In genomic region chr15:41989573-41990242, GRCh38 we compare ENCODE assay signal across 9 cellular contexts. TPM values are rescaled to one million over a fixed set of nuclear protein-coding genes. Genes with fewer than 3 reads are reported as not detected.
DNase-seq lines count a peak whose midpoint lies in the region; ATAC-seq lines count a peak whose summit lies in the region.
"Had no signal": no experiment of that assay in that cellular context is flagged by ENCODE, and none has a peak within 500 bp of the region (broad histone marks: within the 10 kb centered on the region; RNA-seq: fewer than 3 reads in every experiment).

No MANE protein-coding gene starts in this region.

- no peaks in the 10 kb centered on the region for H3K9me3 Mint-ChIP-seq in activated CD4-positive, alpha-beta memory T cell treated with anti-CD3 and anti-CD28 coated beads, Interleukin-2, amount 10 ng/mL, durations not matched to agents 7 days and 5 days

- no peaks in the 10 kb centered on the region for H3K4me1 ChIP-seq in GM23248 (ENCODE audit: insufficient read depth)

- no peaks in the 10 kb centered on the region for H3K79me2 ChIP-seq in GM23248 (ENCODE audit: insufficient read depth)

- H3K27ac Mint-ChIP-seq in activated CD4-positive, alpha-beta memory T cell treated with anti-CD3 and anti-CD28 coated beads, Interleukin-2, amount 10 ng/mL, durations not matched to agents 7 days and 5 days, result no peak overlapping the region

- no peak for ATAC-seq in HG02973 (IDR thresholded peaks at IDR 0.05; ENCODE audit: unreplicated experiment)

- no peaks in the 10 kb centered on the region for H3K36me3 Mint-ChIP-seq in activated CD4-positive, alpha-beta memory T cell treated with anti-CD3 and anti-CD28 coated beads, Interleukin-2, amount 10 ng/mL, durations not matched to agents 7 days and 5 days (ENCODE audit: low read depth)

- H3F3A ChIP-seq in GM23248 (ENCODE audit: insufficient read depth), result no peaks in the 10 kb centered on the region

- H4K20me1 ChIP-seq in GM23248 (ENCODE audit: insufficient read depth), result no peaks in the 10 kb centered on the region

- no peaks in the 10 kb centered on the region for H3K9me2 ChIP-seq in GM23248 (ENCODE audit: insufficient read depth)

- H3K27ac ChIP-seq in GM23248, result no peak overlapping the region
- H3K27ac ChIP-seq: SK-N-MC had no signal

- no peaks in the 10 kb centered on the region for H3K4me1 Mint-ChIP-seq in activated CD4-positive, alpha-beta memory T cell treated with anti-CD3 and anti-CD28 coated beads, Interleukin-2, amount 10 ng/mL, durations not matched to agents 7 days and 5 days

- H3K9me3 ChIP-seq in GM23248 (ENCODE audit: low read depth), result no peaks in the 10 kb centered on the region

- CTCF ChIA-PET in activated CD4-positive, alpha-beta memory T cell treated with anti-CD3 and anti-CD28 coated beads, Interleukin-2, amount 10 ng/mL, durations not matched to agents 7 days and 5 days (lab: Charles Lee), result interaction anchor here (0.8 to 4.2 kb wide), 20 partner anchors 8 to 149 kb away, joined by 3 to 44 read pairs (median 5); no protein-coding TSS in a partner anchor

- no peak overlapping the region for H3K4me3 ChIP-seq in GM23248
- H3K4me3 ChIP-seq: SK-N-MC had no signal

- WGBS in GM23248 (ENCODE audit: low coverage in 1 of 2, low lambda C conversion rate in 2 of 2, missing lambda C conversion rate in 2 of 2), 2 experiments, result 13 to 15% methylated on average over 8 to 9 of the region's 9 CpGs

- in situ Hi-C loops in GM23248 (cut with MboI), result no loop called here

- POLR2A ChIA-PET in activated CD4-positive, alpha-beta memory T cell treated with anti-CD3 and anti-CD28 coated beads, Interleukin-2, amount 10 ng/mL, durations not matched to agents 7 days and 5 days (lab: Charles Lee), result interaction anchor here (0.8 to 1.1 kb wide), 3 partner anchors 17 to 70 kb away, joined by 3 to 4 read pairs (median 3); no protein-coding TSS in a partner anchor

- H2AFZ ChIP-seq in GM23248, result no peak overlapping the region

- no peak overlapping the region for H3K9ac ChIP-seq in GM23248

- DNase-seq in CD1c-positive myeloid dendritic cell (ENCODE audit: extremely low spot score) (peak; percentile 84), GM23248 (peak; percentile 79), NCI-H460 (ENCODE audit: extremely low read depth, low read depth) (peak; percentile 67), medulla oblongata (ENCODE audit: extremely low spot score) (peak; percentile 83)
- peak; percentile 87 for DNase-seq in activated CD4-positive, alpha-beta memory T cell treated with anti-CD3 and anti-CD28 coated beads, Interleukin-2, amount 10 ng/mL, durations not matched to agents 7 days and 5 days
- peak; percentile 74 for DNase-seq in effector CD4-positive, alpha-beta T cell
- peak; percentile 78 for DNase-seq in stimulated activated CD8-positive, alpha-beta memory T cell treated with anti-CD3 and anti-CD28 coated beads, Interleukin-15, amount 100 ng/mL, for 1 hour (ENCODE audit: low read depth)

- H3K4me2 ChIP-seq in GM23248 (ENCODE audit: unreplicated experiment), result no peak overlapping the region

- H3K4me3 Mint-ChIP-seq in activated CD4-positive, alpha-beta memory T cell treated with anti-CD3 and anti-CD28 coated beads, Interleukin-2, amount 10 ng/mL, durations not matched to agents 7 days and 5 days, result no peak overlapping the region

- H3K27me3 Mint-ChIP-seq in activated CD4-positive, alpha-beta memory T cell treated with anti-CD3 and anti-CD28 coated beads, Interleukin-2, amount 10 ng/mL, durations not matched to agents 7 days and 5 days, result no peaks in the 10 kb centered on the region

- H3K36me3 ChIP-seq in GM23248 (ENCODE audit: low read depth), result no peaks in the 10 kb centered on the region

- peaks cover 5% of the 10 kb centered on the region for H3K27me3 ChIP-seq in GM23248 (replicated peaks; ENCODE audit: insufficient read depth)

RNA-seq across cellular contexts. Expression of gene EHD4, which starts 17.4 kb away (rescaled TPM):
- 15.9 and 17.7 TPM in 2 replicates for total RNA-seq in GM23248 (2014; rRNA removed; shearing (Covaris generic))
- polyA plus RNA-seq in GM23248 (2016; fragmentation: Nextera tagmentation; extraction: Ambion mirVana), result 18.7 and 21.0 TPM in 2 replicates
- 6.7 and 7.4 TPM in 2 replicates for total RNA-seq in NCI-H460 (2014; rRNA removed; shearing (Covaris generic))
- 6.4 and 7.4 TPM in 2 replicates for polyA plus RNA-seq in NCI-H460 (2014; cell fraction: nucleus; rRNA removed)
- total RNA-seq in activated CD4-positive, alpha-beta memory T cell treated with anti-CD3 and anti-CD28 coated beads, Interleukin-2, amount 10 ng/mL, durations not matched to agents 7 days and 5 days, result 10 to 100 TPM; 25.0 to 25.3 TPM

RNA-seq across cellular contexts. Expression of gene PLA2G4E, which starts 31.1 kb away (rescaled TPM):
- total RNA-seq in GM23248 (2014; rRNA removed; shearing (Covaris generic)), result not detected in 2 replicates
- not detected in 2 replicates for polyA plus RNA-seq in GM23248 (2016; fragmentation: Nextera tagmentation; extraction: Ambion mirVana)
- not detected in 2 replicates for total RNA-seq in NCI-H460 (2014; rRNA removed; shearing (Covaris generic))
- polyA plus RNA-seq in NCI-H460 (2014; cell fraction: nucleus; rRNA removed), result not detected in 2 replicates
- total RNA-seq in activated CD4-positive, alpha-beta memory T cell treated with anti-CD3 and anti-CD28 coated beads, Interleukin-2, amount 10 ng/mL, durations not matched to agents 7 days and 5 days, result not detected
